In genomic region chr10:11611248-11612003, GRCh38 we compare ENCODE assay signal across 8 cellular contexts.
DNase-seq lines count a peak whose midpoint lies in the region; ATAC-seq and TF ChIP-seq lines count a peak whose summit lies in the region.

Gene USP6NL, minus strand, starts transcription at chr10:11611650. Its CDS starts 14,016 bp downstream, at chr10:11597634.

- ATAC-seq in GM18498 (IDR thresholded peaks at IDR 0.05; ENCODE audit: unreplicated experiment) = peak; percentile 69
- peak; percentile 53 for ATAC-seq in HG02973 (IDR thresholded peaks at IDR 0.05; ENCODE audit: unreplicated experiment)

- no peak for TF ChIP-seq CTCF in coronary artery (IDR thresholded peaks at IDR 0.05)

- H3K4me3 ChIP-seq in coronary artery = peak within 1 kb of the TSS; percentile 95

- H3K27me3 ChIP-seq in layer of hippocampus (ENCODE audit: control insufficient read depth, insufficient read depth, low read length) = no peaks in the 10 kb centered on the region

- DNase-seq in 8988T (peak; percentile 78), NCI-H2171 treated with DMSO at 0.1 percent for 48 hours (lab: John Stamatoyannopoulos, UW) (peak; percentile 62), coronary artery (ENCODE audit: low spot score) (peak; percentile 90)
- DNase-seq in activated CD4-positive, alpha-beta T cell treated with anti-CD3 and anti-CD28 coated beads for 24 hours (ENCODE audit: low read depth in 2 of 2) = peak; percentile 35 to 48
- peak; percentile 15 to 56 (median 47) for DNase-seq in stimulated activated CD4-positive, alpha-beta T cell treated with anti-CD3 and anti-CD28 coated beads, Interleukin-1b, Interleukin-23, amount 100 ng/mL, for 24 hours (ENCODE audit: low read depth in 4 of 4, low spot score in 1 of 4)

- peak within 1 kb of the TSS; percentile 93 to 94 for H3K27ac ChIP-seq in coronary artery
- peak within 1 kb of the TSS; percentile 75 for H3K27ac ChIP-seq in layer of hippocampus (ENCODE audit: low read depth, low read length)

Comparison
In these comparisons a context has a peak if more than half of its experiments do, and no peak if none do; other contexts are left out.
1. Peak in every context shown above with its lines: DNase-seq, ATAC-seq, H3K4me3 ChIP-seq and H3K27ac ChIP-seq.